ENCODE assay signal across 8 cellular contexts in genomic region chr7:118183254-118183585, GRCh38. TPM values are rescaled to one million over a fixed set of nuclear protein-coding genes. Genes with fewer than 3 reads are reported as not detected.
DNase-seq lines count a peak whose midpoint lies in the region; ATAC-seq and TF ChIP-seq lines count a peak whose summit lies in the region.

No MANE protein-coding gene starts in this region.

- H3K4me3 ChIP-seq in kidney epithelial cell (ENCODE audit: low read depth, low read length) = peak overlapping the region; percentile 70

- H3K27me3 ChIP-seq in kidney epithelial cell (ENCODE audit: control insufficient read depth, insufficient read depth, low read length) = no peaks in the 10 kb centered on the region

- peaks cover 11% of the 10 kb centered on the region for H3K36me3 Mint-ChIP-seq in activated naive CD8-positive, alpha-beta T cell

- no peaks in the 10 kb centered on the region for H3K9me3 Mint-ChIP-seq in activated naive CD8-positive, alpha-beta T cell (ENCODE audit: low read depth)

- H3K27ac Mint-ChIP-seq in activated naive CD8-positive, alpha-beta T cell = peak overlapping the region; percentile 100

- ATAC-seq in HG03439 (IDR thresholded peaks at IDR 0.05; ENCODE audit: unreplicated experiment) = peak; percentile 1
- ATAC-seq in activated CD4-positive, CD25-positive, alpha-beta regulatory T cell treated with anti-CD3 and anti-CD28 coated beads, Interleukin-2, amount 50 U/mL, for 24 hours = no peak
- ATAC-seq in GM18511 (IDR thresholded peaks at IDR 0.05; ENCODE audit: unreplicated experiment) = no peak

- no peaks in the 10 kb centered on the region for H3K36me3 ChIP-seq in kidney epithelial cell (ENCODE audit: control insufficient read depth, insufficient read depth, low read length)

- TF ChIP-seq CTCF in kidney epithelial cell (IDR thresholded peaks at IDR 0.05; ENCODE audit: insufficient read depth, low read length, poor library complexity, severe bottlenecking) = no peak

- H3K27me3 Mint-ChIP-seq in activated naive CD8-positive, alpha-beta T cell = no peaks in the 10 kb centered on the region

- H3K27ac ChIP-seq in substantia nigra (ENCODE audit: low read depth, low read length, poor library complexity, severe bottlenecking) = peak overlapping the region; percentile 79

- in situ Hi-C loops in Caki2 (cut with HindIII; ENCODE audit: low pct_unique_long_range_greater_than_20kb, low sequenced_read_pairs) = no loop called here

- H3K4me3 Mint-ChIP-seq in activated naive CD8-positive, alpha-beta T cell = peak overlapping the region; percentile 100

- H3K4me1 Mint-ChIP-seq in activated naive CD8-positive, alpha-beta T cell (ENCODE audit: low read depth) = peaks cover 49% of the 10 kb centered on the region

- peak; percentile 29 for DNase-seq in Caki2 (ENCODE audit: low read depth)
- no peak for DNase-seq in kidney epithelial cell (ENCODE audit: low read depth)
- DNase-seq in substantia nigra (lab: John Stamatoyannopoulos, UW) = no peak
- no peak for DNase-seq in GM19240 (ENCODE audit: insufficient read length, low spot score)

RNA-seq across cellular contexts. Expression of gene LSM8, which starts 0.7 kb away (rescaled TPM):
- 38.0 and 321 TPM in 2 replicates for total RNA-seq in Caki2 (2014; rRNA removed; shearing (Covaris generic); ENCODE audit: low replicate concordance)
- 50.9 and 82.2 TPM in 2 replicates for total RNA-seq in kidney epithelial cell

RNA-seq across cellular contexts. Expression of gene ANKRD7, which starts 41.3 kb away (rescaled TPM):
- total RNA-seq in Caki2 (2014; rRNA removed; shearing (Covaris generic); ENCODE audit: low replicate concordance) = 1.9 and 4.0 TPM in 2 replicates
- 1.0 and 1.2 TPM in 2 replicates for total RNA-seq in kidney epithelial cell
